In genomic region chr3:34203386-34203785, GRCh38 we compare ENCODE assay signal across 17 cellular contexts.
DNase-seq lines count a peak whose midpoint lies in the region; ATAC-seq and TF ChIP-seq lines count a peak whose summit lies in the region.
"Had no signal": no experiment of that assay in that cellular context is flagged by ENCODE, and none has a peak within 500 bp of the region (broad histone marks: within the 10 kb centered on the region; RNA-seq: fewer than 3 reads in every experiment).

No MANE protein-coding gene starts in this region.

- POLR2A ChIA-PET in naive thymus-derived CD8-positive, alpha-beta T cell (lab: Charles Lee): no interaction called here

- H3K4me3 ChIP-seq in ascending aorta: no peak overlapping the region
- no peak overlapping the region for H3K4me3 ChIP-seq in hepatocyte
- H3K4me3 ChIP-seq: GM12878 had no signal

- H3K4me1 Mint-ChIP-seq in IgD-negative memory B cell (peaks cover 31 to 52% (median 46%) of the 10 kb centered on the region in 3 donors), osteocyte (ENCODE audit: unreplicated experiment) (peaks cover 88% of the 10 kb centered on the region)
- H3K4me1 Mint-ChIP-seq in naive thymus-derived CD8-positive, alpha-beta T cell: peaks cover 0 to 21% (median under 1%) of the 10 kb centered on the region in 4 donors

- H3K4me1 ChIP-seq in ascending aorta: peaks cover 0 to 7% of the 10 kb centered on the region in 2 donors
- H3K4me1 ChIP-seq in hepatocyte (ENCODE audit: insufficient read depth): peaks cover 8% of the 10 kb centered on the region

- H3K9me3 ChIP-seq in ascending aorta (no peaks in the 10 kb centered on the region), hepatocyte (ENCODE audit: low read depth) (no peaks in the 10 kb centered on the region)

- H3K27ac Mint-ChIP-seq in IgD-negative memory B cell: peak overlapping the region in 1 of 3 donors; percentile 46
- peak overlapping the region; percentile 74 for H3K27ac Mint-ChIP-seq in osteocyte (ENCODE audit: unreplicated experiment)
- H3K27ac Mint-ChIP-seq in naive thymus-derived CD8-positive, alpha-beta T cell: no peak overlapping the region

- no peak for DNase-seq in ascending aorta (ENCODE audit: low spot score in 2 of 2)
- DNase-seq in osteocyte (ENCODE audit: extremely low spot score, unreplicated experiment): no peak
- DNase-seq in midbrain (lab: John Stamatoyannopoulos, UW): no peak
- no peak for DNase-seq in naive thymus-derived CD8-positive, alpha-beta T cell
- DNase-seq in hepatocyte (ENCODE audit: low spot score): no peak
- DNase-seq: AML-193, COR-L47, EL, GOT3, NCI-H1105 treated with DMSO at 0.1 percent for 48 hours, NCI-H1694, NCI-H748 treated with DMSO at 0.1 percent for 48 hours, OCI-M1, Right ventricle myocardium superior had no signal

- H3K27ac ChIP-seq in ascending aorta: peak overlapping the region; percentile 6 to 9
- H3K27ac ChIP-seq in hepatocyte: no peak overlapping the region

- no peaks in the 10 kb centered on the region for H4K20me1 ChIP-seq in hepatocyte (ENCODE audit: insufficient read depth, poor library complexity, severe bottlenecking)

- no peak for TF ChIP-seq CTCF in ascending aorta (IDR thresholded peaks at IDR 0.05)
- TF ChIP-seq CTCF in osteocyte (IDR thresholded peaks at IDR 0.05): no peak
- TF ChIP-seq CTCF in hepatocyte (IDR thresholded peaks at IDR 0.05; ENCODE audit: poor library complexity): no peak

- ATAC-seq in naive thymus-derived CD8-positive, alpha-beta T cell: no peak
- no peak for ATAC-seq in HG03565 (IDR thresholded peaks at IDR 0.05; ENCODE audit: unreplicated experiment)
- ATAC-seq: GM12878 had no signal

- H3K27me3 ChIP-seq in ascending aorta: no peaks in the 10 kb centered on the region
- H3K27me3 ChIP-seq in hepatocyte: no peaks in the 10 kb centered on the region

- no peaks in the 10 kb centered on the region for H3K36me3 ChIP-seq in ascending aorta
- no peaks in the 10 kb centered on the region for H3K36me3 ChIP-seq in hepatocyte (replicated peaks; ENCODE audit: insufficient read depth, low read depth)

- no peak overlapping the region for H2AFZ ChIP-seq in hepatocyte

- peaks cover 0 to 3% (median 0%) of the 10 kb centered on the region in 3 donors for H3K9me3 Mint-ChIP-seq in IgD-negative memory B cell
- no peaks in the 10 kb centered on the region for H3K9me3 Mint-ChIP-seq in osteocyte (ENCODE audit: unreplicated experiment)
- no peaks in the 10 kb centered on the region for H3K9me3 Mint-ChIP-seq in naive thymus-derived CD8-positive, alpha-beta T cell

- H3K79me2 ChIP-seq in hepatocyte: no peaks in the 10 kb centered on the region

- no peak overlapping the region for H3K4me2 ChIP-seq in hepatocyte

- intact Hi-C loops in ascending aorta (cut with DNase I): no loop called here

- H3K4me3 Mint-ChIP-seq in IgD-negative memory B cell (peak overlapping the region in 3 of 4 donors; percentile 5 to 17 (median 9)), osteocyte (ENCODE audit: unreplicated experiment) (no peak overlapping the region)
- H3K4me3 Mint-ChIP-seq in naive thymus-derived CD8-positive, alpha-beta T cell: no peak overlapping the region

- no peaks in the 10 kb centered on the region for H3K9me2 ChIP-seq in hepatocyte (replicated peaks; ENCODE audit: insufficient read depth)

- WGBS in hepatocyte (ENCODE audit: low lambda C conversion rate, missing lambda C conversion rate): 76% methylated on average over 4 of the region's 4 CpGs

- H3K27me3 Mint-ChIP-seq in IgD-negative memory B cell: no peaks in the 10 kb centered on the region
- H3K27me3 Mint-ChIP-seq in osteocyte (ENCODE audit: unreplicated experiment): no peaks in the 10 kb centered on the region
- H3K27me3 Mint-ChIP-seq in naive thymus-derived CD8-positive, alpha-beta T cell: peaks cover 0 to 4% (median 0%) of the 10 kb centered on the region in 5 donors

- H3K36me3 Mint-ChIP-seq in IgD-negative memory B cell (peaks cover 3% of the 10 kb centered on the region), osteocyte (ENCODE audit: unreplicated experiment) (peaks cover 38% of the 10 kb centered on the region)
- no peaks in the 10 kb centered on the region for H3K36me3 Mint-ChIP-seq in naive thymus-derived CD8-positive, alpha-beta T cell

Comparison
In these comparisons a context has a peak if more than half of its experiments do, and no peak if none do; other contexts are left out.
1. H3K4me3 Mint-ChIP-seq: peak in IgD-negative memory B cell (3 of 4); none in osteocyte (single experiment) and naive thymus-derived CD8-positive, alpha-beta T cell (0 of 10).